In genomic region chr17:80952291-80952690, GRCh38 we compare ENCODE assay signal across 24 cellular contexts. TPM values are rescaled to one million over a fixed set of nuclear protein-coding genes. Genes with fewer than 3 reads are reported as not detected.
A peak's percentile ranks its signal among the peaks of the same experiment; 100 is the strongest.
DNase-seq lines count a peak whose midpoint lies in the region; ATAC-seq and TF ChIP-seq lines count a peak whose summit lies in the region.
"Had no signal": no experiment of that assay in that cellular context is flagged by ENCODE, and none has a peak within 500 bp of the region (broad histone marks: within the 10 kb centered on the region; RNA-seq: fewer than 3 reads in every experiment).

No MANE protein-coding gene starts in this region.

- no peaks in the 10 kb centered on the region for H3K27me3 ChIP-seq in A673 (replicated peaks; ENCODE audit: insufficient read depth, low read depth, low read length, poor library complexity)
- H3K27me3 ChIP-seq: SJSA1, thyroid gland had no signal

- H3K9me3 Mint-ChIP-seq in activated naive CD8-positive, alpha-beta T cell treated with anti-CD3 and anti-CD28 coated beads, Interleukin-2, amount 10 ng/mL, durations not matched to agents 7 days and 5 days, result no peaks in the 10 kb centered on the region
- H3K9me3 Mint-ChIP-seq in activated naive CD8-positive, alpha-beta T cell treated with anti-CD3 and anti-CD28 coated beads, Interleukin-2, amount 50 U/mL, for 24 hours, result no peaks in the 10 kb centered on the region
- no peaks in the 10 kb centered on the region for H3K9me3 Mint-ChIP-seq in stimulated activated effector memory CD8-positive, alpha-beta T cell treated with anti-CD3 and anti-CD28 coated beads, Interleukin-12 subunit alpha, Interleukin-12 subunit beta, amount 100 ng/mL, for 72 hours
- H3K9me3 Mint-ChIP-seq: activated T-helper 17 cell treated with anti-CD3 and anti-CD28 coated beads, Interleukin-2, amount 50 U/mL, for 72 hours; central memory CD8-positive, alpha-beta T cell; dendritic cell treated with granulocyte-macrophage colony-stimulating factor and Interleukin-4, amounts not matched to agents 40 ng/mL and 50 ng/mL, for 4 days; natural killer cell; T-cell had no signal

- no peaks in the 10 kb centered on the region for H3K9me3 ChIP-seq in A673 (ENCODE audit: low read depth, low read length, poor library complexity, severe bottlenecking)
- H3K9me3 ChIP-seq: Caco-2, SJSA1, thyroid gland had no signal

- H3K36me3 Mint-ChIP-seq in activated naive CD8-positive, alpha-beta T cell treated with anti-CD3 and anti-CD28 coated beads, Interleukin-2, amount 10 ng/mL, durations not matched to agents 7 days and 5 days, result peaks cover 3% of the 10 kb centered on the region
- peaks cover 3% of the 10 kb centered on the region for H3K36me3 Mint-ChIP-seq in activated naive CD8-positive, alpha-beta T cell treated with anti-CD3 and anti-CD28 coated beads, Interleukin-2, amount 50 U/mL, for 24 hours (ENCODE audit: low read depth)
- peaks cover 69% of the 10 kb centered on the region for H3K36me3 Mint-ChIP-seq in stimulated activated effector memory CD8-positive, alpha-beta T cell treated with anti-CD3 and anti-CD28 coated beads, Interleukin-12 subunit alpha, Interleukin-12 subunit beta, amount 100 ng/mL, for 72 hours
- H3K36me3 Mint-ChIP-seq: natural killer cell had no signal

- no TSS peak for BruUV-seq in A673 (replicated peaks; lab: Mats Ljungman, UMichigan)

- no peak overlapping the region for H3K4me3 ChIP-seq in A673 (ENCODE audit: low read depth, low read length, poor library complexity, severe bottlenecking)
- H3K4me3 ChIP-seq: SJSA1, thyroid gland had no signal

- POLR2A ChIA-PET in activated naive CD8-positive, alpha-beta T cell treated with anti-CD3 and anti-CD28 coated beads, Interleukin-2, amount 10 ng/mL, durations not matched to agents 7 days and 5 days (lab: Charles Lee), result no interaction called here
- POLR2A ChIA-PET in RWPE1 (lab: Yijun Ruan, JAX; ENCODE audit: low non-redundant PET), result no interaction called here
- POLR2A ChIA-PET in A673 (lab: Charles Lee; ENCODE audit: low non-redundant PET), result no interaction called here

- no peaks in the 10 kb centered on the region for H3K27me3 Mint-ChIP-seq in activated naive CD8-positive, alpha-beta T cell treated with anti-CD3 and anti-CD28 coated beads, Interleukin-2, amount 10 ng/mL, durations not matched to agents 7 days and 5 days
- no peaks in the 10 kb centered on the region for H3K27me3 Mint-ChIP-seq in activated naive CD8-positive, alpha-beta T cell treated with anti-CD3 and anti-CD28 coated beads, Interleukin-2, amount 50 U/mL, for 24 hours
- H3K27me3 Mint-ChIP-seq: activated T-helper 17 cell treated with anti-CD3 and anti-CD28 coated beads, Interleukin-2, amount 50 U/mL, for 72 hours; central memory CD8-positive, alpha-beta T cell; dendritic cell treated with granulocyte-macrophage colony-stimulating factor and Interleukin-4, amounts not matched to agents 40 ng/mL and 50 ng/mL, for 4 days; T-cell had no signal

- intact Hi-C loops in left ventricle myocardium superior (cut with micrococcal nuclease), result no loop called here
- intact Hi-C loops in A673 (cut with micrococcal nuclease; ENCODE audit: unreplicated experiment), result no loop called here

- no peaks in the 10 kb centered on the region for H3K36me3 ChIP-seq in A673 (ENCODE audit: insufficient read depth, low read length, poor library complexity, severe bottlenecking)

- TF ChIP-seq CTCF in RWPE1 (conservative IDR thresholded peaks at IDR 0.05; ENCODE audit: low read depth) (no peak), A673 (conservative IDR thresholded peaks at IDR 0.05; ENCODE audit: low read depth, low read length) (no peak)

- H3K4me1 Mint-ChIP-seq in activated naive CD8-positive, alpha-beta T cell treated with anti-CD3 and anti-CD28 coated beads, Interleukin-2, amount 10 ng/mL, durations not matched to agents 7 days and 5 days, result no peaks in the 10 kb centered on the region
- peaks cover 2% of the 10 kb centered on the region for H3K4me1 Mint-ChIP-seq in activated naive CD8-positive, alpha-beta T cell treated with anti-CD3 and anti-CD28 coated beads, Interleukin-2, amount 50 U/mL, for 24 hours
- H3K4me1 Mint-ChIP-seq in stimulated activated effector memory CD8-positive, alpha-beta T cell treated with anti-CD3 and anti-CD28 coated beads, Interleukin-12 subunit alpha, Interleukin-12 subunit beta, amount 100 ng/mL, for 72 hours, result no peaks in the 10 kb centered on the region
- H3K4me1 Mint-ChIP-seq: activated T-helper 17 cell treated with anti-CD3 and anti-CD28 coated beads, Interleukin-2, amount 50 U/mL, for 72 hours; central memory CD8-positive, alpha-beta T cell; natural killer cell had no signal

- no peak for ATAC-seq in activated naive CD8-positive, alpha-beta T cell treated with anti-CD3 and anti-CD28 coated beads, Interleukin-2, amount 10 ng/mL, durations not matched to agents 7 days and 5 days (ENCODE audit: low read depth)
- no peak for ATAC-seq in activated naive CD8-positive, alpha-beta T cell treated with anti-CD3 and anti-CD28 coated beads, Interleukin-2, amount 50 U/mL, for 24 hours
- no peak for ATAC-seq in left ventricle myocardium superior
- no peak for ATAC-seq in stimulated activated effector memory CD8-positive, alpha-beta T cell treated with anti-CD3 and anti-CD28 coated beads, Interleukin-12 subunit alpha, Interleukin-12 subunit beta, amount 100 ng/mL, for 72 hours
- ATAC-seq: natural killer cell, T-cell had no signal

- peak overlapping the region; percentile 61 for H3K27ac Mint-ChIP-seq in activated naive CD8-positive, alpha-beta T cell treated with anti-CD3 and anti-CD28 coated beads, Interleukin-2, amount 10 ng/mL, durations not matched to agents 7 days and 5 days
- no peak overlapping the region for H3K27ac Mint-ChIP-seq in activated naive CD8-positive, alpha-beta T cell treated with anti-CD3 and anti-CD28 coated beads, Interleukin-2, amount 50 U/mL, for 24 hours
- peak overlapping the region; percentile 52 for H3K27ac Mint-ChIP-seq in stimulated activated effector memory CD8-positive, alpha-beta T cell treated with anti-CD3 and anti-CD28 coated beads, Interleukin-12 subunit alpha, Interleukin-12 subunit beta, amount 100 ng/mL, for 72 hours
- H3K27ac Mint-ChIP-seq: dendritic cell treated with granulocyte-macrophage colony-stimulating factor and Interleukin-4, amounts not matched to agents 40 ng/mL and 50 ng/mL, for 4 days; natural killer cell; T-cell had no signal

- H3K27ac ChIP-seq in RWPE1 (peak overlapping the region; percentile 28), A673 (ENCODE audit: low read depth, low read length, poor library complexity, severe bottlenecking) (no peak overlapping the region)
- H3K27ac ChIP-seq: C4-2B, SJSA1, thyroid gland had no signal

- no peak for DNase-seq in activated naive CD8-positive, alpha-beta T cell treated with anti-CD3 and anti-CD28 coated beads, Interleukin-2, amount 10 ng/mL, durations not matched to agents 7 days and 5 days
- no peak for DNase-seq in activated naive CD8-positive, alpha-beta T cell treated with anti-CD3 and anti-CD28 coated beads, Interleukin-2, amount 50 U/mL, for 24 hours
- DNase-seq in RWPE1 (ENCODE audit: low spot score) (no peak), left ventricle myocardium superior (peak; percentile 15), A673 (ENCODE audit: low spot score) (no peak), kidney tubule cell (ENCODE audit: low spot score) (no peak)
- no peak for DNase-seq in stimulated activated effector memory CD8-positive, alpha-beta T cell treated with anti-CD3 and anti-CD28 coated beads, Interleukin-12 subunit alpha, Interleukin-12 subunit beta, amount 100 ng/mL, for 72 hours (ENCODE audit: low spot score in 2 of 2)
- DNase-seq: activated CD4-positive, alpha-beta T cell treated with anti-CD3 and anti-CD28 coated beads, Interleukin-2, amount 50 U/mL, for 4 hours; activated CD8-positive, alpha-beta memory T cell treated with anti-CD3 and anti-CD28 coated beads, Interleukin-2, amount 50 U/mL, for 48 hours; KBM-7; natural killer cell; NCI-H1105; NCI-H187 treated with DMSO at 0.1 percent for 48 hours; NCI-H2171; NCI-H82; stimulated activated CD4-positive, alpha-beta T cell treated with anti-CD3 and anti-CD28 coated beads, Interleukin-2, amount 100 ng/mL, for 24 hours; T-cell; thyroid gland had no signal

- no peak overlapping the region for H3K4me3 Mint-ChIP-seq in activated naive CD8-positive, alpha-beta T cell treated with anti-CD3 and anti-CD28 coated beads, Interleukin-2, amount 10 ng/mL, durations not matched to agents 7 days and 5 days
- H3K4me3 Mint-ChIP-seq in activated naive CD8-positive, alpha-beta T cell treated with anti-CD3 and anti-CD28 coated beads, Interleukin-2, amount 50 U/mL, for 24 hours, result no peak overlapping the region
- no peak overlapping the region for H3K4me3 Mint-ChIP-seq in stimulated activated effector memory CD8-positive, alpha-beta T cell treated with anti-CD3 and anti-CD28 coated beads, Interleukin-12 subunit alpha, Interleukin-12 subunit beta, amount 100 ng/mL, for 72 hours
- H3K4me3 Mint-ChIP-seq: activated T-helper 17 cell treated with anti-CD3 and anti-CD28 coated beads, Interleukin-2, amount 50 U/mL, for 72 hours; central memory CD8-positive, alpha-beta T cell; dendritic cell treated with granulocyte-macrophage colony-stimulating factor and Interleukin-4, amounts not matched to agents 40 ng/mL and 50 ng/mL, for 4 days; natural killer cell; T-cell had no signal

- CTCF ChIA-PET in RWPE1 (lab: Yijun Ruan, JAX) (no interaction called here), A673 (lab: Charles Lee) (no interaction called here)

- no peaks in the 10 kb centered on the region for H3K4me1 ChIP-seq in A673 (ENCODE audit: insufficient read depth, low read length, poor library complexity, severe bottlenecking)
- H3K4me1 ChIP-seq: Caco-2, SJSA1, thyroid gland had no signal

RNA-seq across cellular contexts. Expression of gene CHMP6, which starts 39.4 kb away (rescaled TPM):
- total RNA-seq in activated naive CD8-positive, alpha-beta T cell treated with anti-CD3 and anti-CD28 coated beads, Interleukin-2, amount 10 ng/mL, durations not matched to agents 7 days and 5 days, result 10 to 100 TPM; 32.5 to 33.0 TPM
- total RNA-seq in left ventricle myocardium superior, result 19.5 TPM
- 18.7 and 21.3 TPM in 2 replicates for total RNA-seq in A673 (2021)
